In the genomic region with DNA sequence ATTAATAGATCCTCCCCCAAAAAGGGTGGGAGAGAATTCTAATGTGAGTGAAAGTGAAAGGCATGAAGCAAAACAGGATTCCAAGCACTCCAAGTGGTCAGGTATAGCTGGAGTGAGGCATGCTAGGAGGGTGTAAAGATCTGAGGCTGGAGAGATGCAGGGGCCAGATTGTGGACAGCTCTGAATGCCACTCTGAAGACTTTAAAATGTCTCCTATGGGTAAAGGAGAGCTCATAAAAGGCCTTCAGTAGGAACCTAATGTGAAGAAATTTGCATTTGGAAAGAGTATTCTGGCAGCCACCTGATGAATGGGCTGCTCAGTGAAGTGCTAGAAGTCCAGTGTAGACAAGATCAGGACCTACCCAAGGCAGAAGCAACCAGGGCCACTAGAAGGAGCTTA, we compare ENCODE assay signal across 29 cellular contexts.
"Had no signal": no experiment of that assay in that cellular context is flagged by ENCODE, and none has a peak within 500 bp of the region (broad histone marks: within the 10 kb centered on the region; RNA-seq: fewer than 3 reads in every experiment).

No MANE protein-coding gene starts in this region.

- H3K27me3 ChIP-seq: adrenal gland, body of pancreas, esophagus muscularis mucosa, foreskin keratinocyte, gastrocnemius medialis, heart left ventricle had no signal

- H3K4me1 ChIP-seq: adrenal gland, body of pancreas, esophagus muscularis mucosa, gastrocnemius medialis, heart left ventricle had no signal

- H3K36me3 ChIP-seq: adrenal gland, esophagus muscularis mucosa, gastrocnemius medialis, heart left ventricle had no signal

- H3K4me3 ChIP-seq: adrenal gland, body of pancreas, esophagus muscularis mucosa, gastrocnemius medialis, heart left ventricle had no signal

- H3K27ac ChIP-seq: adrenal gland, body of pancreas, esophagus muscularis mucosa, foreskin keratinocyte, gastrocnemius medialis, heart left ventricle had no signal

- DNase-seq: activated CD4-positive, alpha-beta T cell treated with anti-CD3 and anti-CD28 coated beads for 1 hour; activated CD4-positive, alpha-beta T cell treated with anti-CD3 and anti-CD28 coated beads for 4 hours; activated CD4-positive, alpha-beta T cell treated with anti-CD3 and anti-CD28 coated beads, Interleukin-2, amount 10 ng/mL, durations not matched to agents 7 days and 5 days; activated CD4-positive, alpha-beta T cell treated with anti-CD3 and anti-CD28 coated beads, Interleukin-2, amount 50 U/mL, for 48 hours; activated CD8-positive, alpha-beta memory T cell treated with anti-CD3 and anti-CD28 coated beads for 24 hours; activated CD8-positive, alpha-beta T cell treated with anti-CD3 and anti-CD28 coated beads for 36 hours; activated effector memory CD4-positive, alpha-beta T cell treated with Interleukin-2 at 50 U/mL for 16 hours; activated gamma-delta T cell treated with Interleukin-2 at 50 U/mL for 16 hours; activated naive CD4-positive, alpha-beta T cell treated with anti-CD3 and anti-CD28 coated beads, Interleukin-2, amount 50 U/mL, for 16 hours; activated naive CD4-positive, alpha-beta T cell treated with Interleukin-2 at 50 U/mL for 16 hours; activated naive CD8-positive, alpha-beta T cell treated with anti-CD3 and anti-CD28 coated beads for 36 hours; activated naive CD8-positive, alpha-beta T cell treated with anti-CD3 and anti-CD28 coated beads, Interleukin-2, amount 50 U/mL, for 24 hours; activated T-cell treated with anti-CD3 and anti-CD28 coated beads, Interleukin-2, amount 50 U/mL, for 4 hours; adrenal gland; amygdala; aorta; body of pancreas; caudate nucleus; cortex of kidney; dermis blood vessel endothelial cell; effector CD4-positive, alpha-beta T cell; effector memory CD8-positive, alpha-beta T cell; foreskin keratinocyte; gastrocnemius medialis; glutamatergic neuron; heart left ventricle; T-helper 2 cell had no signal

- ATAC-seq: activated CD8-positive, alpha-beta T cell treated with anti-CD3 and anti-CD28 coated beads for 36 hours; activated naive CD8-positive, alpha-beta T cell treated with anti-CD3 and anti-CD28 coated beads, Interleukin-2, amount 50 U/mL, for 24 hours; activated T-cell treated with anti-CD3 and anti-CD28 coated beads, Interleukin-2, amount 50 U/mL, for 4 hours; activated T-helper 17 cell treated with anti-CD3 and anti-CD28 coated beads, Interleukin-2, amount 50 U/mL, for 72 hours; body of pancreas; effector memory CD8-positive, alpha-beta T cell; foreskin keratinocyte; gastrocnemius medialis; heart left ventricle had no signal

- H3K9me3 ChIP-seq: adrenal gland, body of pancreas, esophagus muscularis mucosa, gastrocnemius medialis, heart left ventricle had no signal
